ENCODE assay signal across 9 cellular contexts in genomic region chr9:14910178-14910805, GRCh38. TPM values are rescaled to one million over a fixed set of nuclear protein-coding genes. Genes with fewer than 3 reads are reported as not detected.
DNase-seq lines count a peak whose midpoint lies in the region; ATAC-seq and TF ChIP-seq lines count a peak whose summit lies in the region.
"Had no signal": no experiment of that assay in that cellular context is flagged by ENCODE, and none has a peak within 500 bp of the region (broad histone marks: within the 10 kb centered on the region; RNA-seq: fewer than 3 reads in every experiment).

A gene with protein sequence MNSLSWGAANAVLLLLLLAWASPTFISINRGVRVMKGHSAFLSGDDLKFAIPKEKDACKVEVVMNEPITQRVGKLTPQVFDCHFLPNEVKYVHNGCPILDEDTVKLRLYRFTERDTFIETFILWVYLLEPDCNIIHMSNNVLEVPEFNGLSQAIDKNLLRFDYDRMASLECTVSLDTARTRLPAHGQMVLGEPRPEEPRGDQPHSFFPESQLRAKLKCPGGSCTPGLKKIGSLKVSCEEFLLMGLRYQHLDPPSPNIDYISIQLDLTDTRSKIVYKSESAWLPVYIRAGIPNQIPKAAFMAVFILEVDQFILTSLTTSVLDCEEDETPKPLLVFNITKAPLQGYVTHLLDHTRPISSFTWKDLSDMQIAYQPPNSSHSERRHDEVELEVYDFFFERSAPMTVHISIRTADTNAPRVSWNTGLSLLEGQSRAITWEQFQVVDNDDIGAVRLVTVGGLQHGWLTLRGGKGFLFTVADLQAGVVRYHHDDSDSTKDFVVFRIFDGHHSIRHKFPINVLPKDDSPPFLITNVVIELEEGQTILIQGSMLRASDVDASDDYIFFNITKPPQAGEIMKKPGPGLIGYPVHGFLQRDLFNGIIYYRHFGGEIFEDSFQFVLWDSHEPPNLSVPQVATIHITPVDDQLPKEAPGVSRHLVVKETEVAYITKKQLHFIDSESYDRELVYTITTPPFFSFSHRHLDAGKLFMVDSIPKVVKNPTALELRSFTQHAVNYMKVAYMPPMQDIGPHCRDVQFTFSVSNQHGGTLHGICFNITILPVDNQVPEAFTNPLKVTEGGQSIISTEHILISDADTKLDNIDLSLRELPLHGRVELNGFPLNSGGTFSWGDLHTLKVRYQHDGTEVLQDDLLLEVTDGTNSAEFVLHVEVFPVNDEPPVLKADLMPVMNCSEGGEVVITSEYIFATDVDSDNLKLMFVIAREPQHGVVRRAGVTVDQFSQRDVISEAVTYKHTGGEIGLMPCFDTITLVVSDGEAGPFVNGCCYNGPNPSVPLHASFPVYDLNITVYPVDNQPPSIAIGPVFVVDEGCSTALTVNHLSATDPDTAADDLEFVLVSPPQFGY (N-terminal part only) (minus strand): TSS chr9:14910428. CDS start chr9:14868977, 41,451 bp downstream.

- TF ChIP-seq CTCF in gastroesophageal sphincter (IDR thresholded peaks at IDR 0.05), result no peak
- TF ChIP-seq CTCF in ovary (IDR thresholded peaks at IDR 0.05), result no peak
- no peak for TF ChIP-seq CTCF in HFFc6 (IDR thresholded peaks at IDR 0.05)

- H3K9me3 ChIP-seq in gastroesophageal sphincter (no peaks in the 10 kb centered on the region), ovary (no peaks in the 10 kb centered on the region)

- H3K4me3 Mint-ChIP-seq in HFFc6, result no peak within 1 kb of the TSS
- H3K4me3 Mint-ChIP-seq: activated CD8-positive, alpha-beta T cell treated with anti-CD3 and anti-CD28 coated beads, Interleukin-2, amount 10 ng/mL, durations not matched to agents 7 days and 5 days had no signal

- peaks cover 8% of the 10 kb centered on the region; the same call in 1 of the 2 replicates for H3K9me3 Mint-ChIP-seq in HFFc6

- DNase-seq in D341Med (ENCODE audit: low spot score), result peak; percentile 61
- peak; percentile 32 for DNase-seq in NCI-H774 (lab: John Stamatoyannopoulos, UW)
- DNase-seq in ovary, result peak; percentile 20 to 62 (median 23)
- no peak for DNase-seq in HUDEP-2 (lab: John Stamatoyannopoulos, UW; ENCODE audit: unreplicated experiment in 76 of 76)
- DNase-seq in HFFc6, result no peak
- no peak for DNase-seq in activated CD4-positive, alpha-beta T cell treated with anti-CD3 and anti-CD28 coated beads, Interleukin-2, amount 50 U/mL, for 48 hours
- no peak for DNase-seq in activated CD4-positive, CD25-positive, alpha-beta regulatory T cell (lab: John Stamatoyannopoulos, UW)
- DNase-seq: activated CD8-positive, alpha-beta T cell treated with anti-CD3 and anti-CD28 coated beads, Interleukin-2, amount 10 ng/mL, durations not matched to agents 7 days and 5 days had no signal

- peak within 1 kb of the TSS in 3 of 4 donors; percentile 44 to 66 (median 57) for H3K27ac ChIP-seq in gastroesophageal sphincter
- H3K27ac ChIP-seq in ovary, result no peak within 1 kb of the TSS

- WGBS in gastroesophageal sphincter (ENCODE audit: low coverage in 1 of 2), 2 donors, result 17 to 25% methylated on average over 8 to 11 of the region's 16 CpGs
- 20 to 24% (median 21%) methylated on average over 16 of the region's 16 CpGs for WGBS in ovary, 3 donors

- H3K4me3 ChIP-seq in gastroesophageal sphincter, result peak within 1 kb of the TSS; percentile 4 to 41
- peak within 1 kb of the TSS; percentile 43 for H3K4me3 ChIP-seq in ovary

- no peaks in the 10 kb centered on the region; the same call in 1 of the 2 replicates for H3K27me3 Mint-ChIP-seq in HFFc6 (ENCODE audit: insufficient read depth)

- TF ChIP-seq EP300 in gastroesophageal sphincter (IDR thresholded peaks at IDR 0.05) (no peak), ovary (IDR thresholded peaks at IDR 0.05) (no peak)

- H3K27me3 ChIP-seq in gastroesophageal sphincter, result no peaks in the 10 kb centered on the region
- no peaks in the 10 kb centered on the region for H3K27me3 ChIP-seq in ovary

- no peaks in the 10 kb centered on the region for H3K36me3 ChIP-seq in gastroesophageal sphincter
- no peaks in the 10 kb centered on the region for H3K36me3 ChIP-seq in ovary

- H3K4me1 ChIP-seq in gastroesophageal sphincter (peaks cover 0 to 48% (median 0%) of the 10 kb centered on the region in 3 donors), ovary (ENCODE audit: insufficient read depth) (no peaks in the 10 kb centered on the region)

- no peaks in the 10 kb centered on the region for H3K4me1 Mint-ChIP-seq in HFFc6 (ENCODE audit: low read depth)

- TF ChIP-seq POLR2A in gastroesophageal sphincter (IDR thresholded peaks at IDR 0.05) (no peak), ovary (IDR thresholded peaks at IDR 0.05) (no peak)

- no peaks in the 10 kb centered on the region for H3K36me3 Mint-ChIP-seq in HFFc6 (ENCODE audit: low read depth)

- intact Hi-C loops in ovary (cut with DNase I), result no loop called here

- peak; percentile 39 for ATAC-seq in gastroesophageal sphincter
- ATAC-seq: activated CD8-positive, alpha-beta T cell treated with anti-CD3 and anti-CD28 coated beads, Interleukin-2, amount 10 ng/mL, durations not matched to agents 7 days and 5 days had no signal

- no peak within 1 kb of the TSS for H3K27ac Mint-ChIP-seq in HFFc6
- H3K27ac Mint-ChIP-seq: activated CD8-positive, alpha-beta T cell treated with anti-CD3 and anti-CD28 coated beads, Interleukin-2, amount 10 ng/mL, durations not matched to agents 7 days and 5 days had no signal

RNA-seq across cellular contexts. Expression of the gene that starts here (rescaled TPM):
- total RNA-seq in gastroesophageal sphincter (1 to 10 TPM in 3 of 4 donors, under 1 TPM in 1; 0.59 to 4.8 (median 2.7) TPM), ovary (1 to 10 TPM in 5 of 7 donors, under 1 TPM in 2; 0.61 to 6.9 (median 2.8) TPM)
- polyA plus RNA-seq in ovary, result 1 to 10 TPM in 1 of 2 donors, under 1 TPM in 1; 0.79 to 9.2 TPM
- under 1 TPM in 4 of 6 experiments, not detected in 2; 0.03 to 0.16 (median 0.06) TPM for total RNA-seq in HFFc6 (2021; fragmentation: NEBNext Ultra II Directional; extraction: Animal tissue kit (Norgen Biotek cat#: 25700))
- total RNA-seq: activated CD8-positive, alpha-beta T cell treated with anti-CD3 and anti-CD28 coated beads, Interleukin-2, amount 10 ng/mL, durations not matched to agents 7 days and 5 days had no signal

Comparison
In these comparisons a context has a peak if more than half of its experiments do, and no peak if none do; other contexts are left out.
1. DNase-seq: peak in D341Med (single experiment), NCI-H774 (single experiment) and ovary (5 of 5); none in HUDEP-2 (0 of 76), HFFc6 (single experiment), activated CD4-positive, alpha-beta T cell treated with anti-CD3 and anti-CD28 coated beads, Interleukin-2, amount 50 U/mL, for 48 hours (0 of 2) and activated CD4-positive, CD25-positive, alpha-beta regulatory T cell (0 of 4).
2. H3K27ac ChIP-seq: peak in gastroesophageal sphincter (3 of 4); none in ovary (0 of 2).